Comparison of ENCODE assay signal across 9 cellular contexts in the genomic region with DNA sequence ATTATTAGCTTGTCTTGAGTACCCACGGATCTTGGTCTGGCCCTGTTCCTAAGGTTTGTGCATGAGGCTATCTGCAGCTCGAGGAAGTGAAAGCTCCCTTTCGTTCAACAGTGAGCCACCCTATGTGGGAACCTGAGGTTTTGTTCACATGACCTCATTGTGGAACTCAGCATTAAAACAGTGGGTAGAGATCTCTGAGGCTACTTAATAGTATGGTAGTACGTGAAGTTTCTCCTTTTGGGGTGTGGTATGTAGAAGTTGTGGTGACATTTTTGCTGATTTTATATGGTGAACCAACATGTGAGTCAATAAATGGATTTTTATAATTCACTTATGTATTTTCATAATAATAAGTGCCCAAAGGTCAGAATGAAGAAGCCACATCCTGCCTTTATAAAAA.
DNase-seq lines count a peak whose midpoint lies in the region; ATAC-seq lines count a peak whose summit lies in the region.
"Had no signal": no experiment of that assay in that cellular context is flagged by ENCODE, and none has a peak within 500 bp of the region (broad histone marks: within the 10 kb centered on the region; RNA-seq: fewer than 3 reads in every experiment).

No MANE protein-coding gene starts in this region.

- no peak overlapping the region for H3K4me3 ChIP-seq in MG63
- H3K4me3 ChIP-seq: smooth muscle cell had no signal

- no peaks in the 10 kb centered on the region for H3K27me3 ChIP-seq in MG63

- DNase-seq in MG63: peak; percentile 5
- DNase-seq in iris pigment epithelial cell (ENCODE audit: low read depth): peak; percentile 89
- no peak for DNase-seq in NK-92 (lab: John Stamatoyannopoulos, UW; ENCODE audit: unreplicated experiment)
- DNase-seq in kidney glomerular epithelial cell (lab: John Stamatoyannopoulos, UW): no peak
- DNase-seq in NCI-H1436 treated with DMSO at 0.1 percent for 48 hours (lab: John Stamatoyannopoulos, UW): no peak
- DNase-seq in NCI-H526 treated with DMSO at 0.1 percent for 48 hours (lab: John Stamatoyannopoulos, UW): no peak

- no peaks in the 10 kb centered on the region for H3K36me3 ChIP-seq in MG63

- ATAC-seq in GM18907 (IDR thresholded peaks at IDR 0.05; ENCODE audit: unreplicated experiment) (peak; percentile 96), HG02763 (IDR thresholded peaks at IDR 0.05; ENCODE audit: unreplicated experiment) (peak; percentile 88)

- H3K9me3 ChIP-seq in MG63: no peaks in the 10 kb centered on the region

Comparison
In these comparisons a context has a peak if more than half of its experiments do, and no peak if none do; other contexts are left out.
1. DNase-seq: peak in MG63 (single experiment) and iris pigment epithelial cell (single experiment); none in NK-92 (single experiment), kidney glomerular epithelial cell (single experiment), NCI-H1436 treated with DMSO at 0.1 percent for 48 hours (single experiment) and NCI-H526 treated with DMSO at 0.1 percent for 48 hours (single experiment).